2 cellular contexts compared by ENCODE assay signal in the genomic region with DNA sequence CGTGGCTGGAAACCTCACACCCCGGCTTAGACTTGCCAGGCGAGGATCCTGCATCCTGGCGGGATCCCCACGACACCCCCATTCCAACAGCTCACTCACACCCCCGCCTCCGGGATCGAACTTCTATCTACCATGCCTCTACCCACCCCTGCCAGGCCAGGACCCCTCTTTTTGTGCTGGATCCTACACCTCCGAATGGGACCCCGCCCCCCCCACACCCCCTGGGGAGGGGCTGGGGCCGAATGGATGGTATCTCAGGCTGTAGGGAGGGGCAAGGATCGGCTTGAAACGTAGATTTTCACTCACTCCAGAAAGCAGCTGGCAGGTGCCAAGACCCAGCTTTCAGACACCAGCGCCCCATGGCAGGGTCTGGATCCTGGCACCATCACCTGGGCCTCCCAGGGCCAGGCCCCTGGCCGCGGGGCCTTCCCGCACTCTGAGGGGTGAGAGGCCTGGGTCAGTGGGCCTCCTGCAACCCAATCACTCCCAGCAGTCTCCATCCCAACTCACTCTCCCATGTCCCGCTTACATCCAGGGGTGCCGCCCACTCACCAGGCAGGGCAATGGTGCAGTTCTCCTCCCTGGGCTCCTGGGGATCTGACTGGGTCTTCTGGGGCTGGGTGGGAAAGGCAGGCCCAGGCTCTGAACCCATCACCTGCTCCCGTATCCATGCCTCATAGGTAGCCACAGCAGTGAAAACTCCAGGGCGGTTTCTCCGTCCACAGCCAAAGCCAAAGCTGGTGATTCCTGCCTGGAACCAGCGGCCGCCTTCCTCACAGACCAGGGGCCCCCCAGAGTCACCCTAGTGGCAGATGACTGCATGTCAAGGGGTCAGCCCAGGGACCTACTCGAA.
TF ChIP-seq lines count a peak whose summit lies in the region.

No MANE protein-coding gene starts in this region.

TF ChIP-seq in SK-N-SH, 30 proteins besides CTCF, POLR2A, EP300 and RAD21:
- TF ChIP-seq POLR2AphosphoS5 (IDR thresholded peaks at IDR 0.05; ENCODE audit: low read depth, low read length) (no peak), MEF2A (IDR thresholded peaks at IDR 0.05; ENCODE audit: borderline replicate concordance, low read depth) (no peak), SIN3A (IDR thresholded peaks at IDR 0.05; ENCODE audit: borderline replicate concordance, low read depth, low read length) (no peak), NRF1 (IDR thresholded peaks at IDR 0.05; ENCODE audit: low read depth, low read length) (no peak), TAF1 (IDR thresholded peaks at IDR 0.05; ENCODE audit: borderline replicate concordance, low read depth, low read length) (no peak)

TF ChIP-seq in SK-N-SH treated with all-trans-retinoic acid at 6 μM for 48 hours, 23 proteins besides CTCF, POLR2A, EP300 and RAD21:
- TF ChIP-seq, protein P1, sequence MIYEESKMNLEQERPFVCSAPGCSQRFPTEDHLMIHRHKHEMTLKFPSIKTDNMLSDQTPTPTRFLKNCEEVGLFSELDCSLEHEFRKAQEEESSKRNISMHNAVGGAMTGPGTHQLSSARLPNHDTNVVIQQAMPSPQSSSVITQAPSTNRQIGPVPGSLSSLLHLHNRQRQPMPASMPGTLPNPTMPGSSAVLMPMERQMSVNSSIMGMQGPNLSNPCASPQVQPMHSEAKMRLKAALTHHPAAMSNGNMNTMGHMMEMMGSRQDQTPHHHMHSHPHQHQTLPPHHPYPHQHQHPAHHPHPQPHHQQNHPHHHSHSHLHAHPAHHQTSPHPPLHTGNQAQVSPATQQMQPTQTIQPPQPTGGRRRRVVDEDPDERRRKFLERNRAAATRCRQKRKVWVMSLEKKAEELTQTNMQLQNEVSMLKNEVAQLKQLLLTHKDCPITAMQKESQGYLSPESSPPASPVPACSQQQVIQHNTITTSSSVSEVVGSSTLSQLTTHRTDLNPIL (CRISPR knock-in tag; IDR thresholded peaks at IDR 0.05; ENCODE audit: low read depth), result no peak
- TF ChIP-seq BACH2 (CRISPR knock-in tag; IDR thresholded peaks at IDR 0.05; ENCODE audit: borderline replicate concordance) (no peak), GLIS3 (CRISPR knock-in tag; IDR thresholded peaks at IDR 0.05) (no peak), ESRRG (CRISPR knock-in tag; IDR thresholded peaks at IDR 0.05) (no peak), ZFP3 (CRISPR knock-in tag; IDR thresholded peaks at IDR 0.05) (no peak)
- TF ChIP-seq, protein P2, sequence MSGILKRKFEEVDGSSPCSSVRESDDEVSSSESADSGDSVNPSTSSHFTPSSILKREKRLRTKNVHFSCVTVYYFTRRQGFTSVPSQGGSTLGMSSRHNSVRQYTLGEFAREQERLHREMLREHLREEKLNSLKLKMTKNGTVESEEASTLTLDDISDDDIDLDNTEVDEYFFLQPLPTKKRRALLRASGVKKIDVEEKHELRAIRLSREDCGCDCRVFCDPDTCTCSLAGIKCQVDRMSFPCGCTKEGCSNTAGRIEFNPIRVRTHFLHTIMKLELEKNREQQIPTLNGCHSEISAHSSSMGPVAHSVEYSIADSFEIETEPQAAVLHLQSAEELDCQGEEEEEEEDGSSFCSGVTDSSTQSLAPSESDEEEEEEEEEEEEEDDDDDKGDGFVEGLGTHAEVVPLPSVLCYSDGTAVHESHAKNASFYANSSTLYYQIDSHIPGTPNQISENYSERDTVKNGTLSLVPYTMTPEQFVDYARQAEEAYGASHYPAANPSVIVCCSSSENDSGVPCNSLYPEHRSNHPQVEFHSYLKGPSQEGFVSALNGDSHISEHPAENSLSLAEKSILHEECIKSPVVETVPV (CRISPR knock-in tag; IDR thresholded peaks at IDR 0.05), result no peak
